ENCODE assay signal across 18 cellular contexts in genomic region chr4:180189639-180190038, GRCh38.
"Had no signal": no experiment of that assay in that cellular context is flagged by ENCODE, and none has a peak within 500 bp of the region (broad histone marks: within the 10 kb centered on the region; RNA-seq: fewer than 3 reads in every experiment).

No MANE protein-coding gene starts in this region.

- H3K27ac ChIP-seq: gastroesophageal sphincter, ovary, psoas muscle, spleen had no signal

- ATAC-seq: activated naive CD4-positive, alpha-beta T cell treated with anti-CD3 and anti-CD28 coated beads, Interleukin-2, amount 50 U/mL, for 72 hours; esophagus mucosa; gastroesophageal sphincter; naive thymus-derived CD8-positive, alpha-beta T cell; sciatic nerve had no signal

- H3K4me1 ChIP-seq: gastroesophageal sphincter, psoas muscle, spleen had no signal

- H3K4me3 ChIP-seq: gastroesophageal sphincter, ovary, psoas muscle, spleen had no signal

- H3K36me3 ChIP-seq: gastroesophageal sphincter, ovary, spleen had no signal

- H3K9me3 ChIP-seq: gastroesophageal sphincter, ovary, psoas muscle, spleen had no signal

- H3K27me3 ChIP-seq: gastroesophageal sphincter, ovary, spleen had no signal

- DNase-seq: activated B cell treated with CpG ODN at 0.5 μM for 24 hours; activated CD4-positive, alpha-beta memory T cell treated with anti-CD3 and anti-CD28 coated beads for 36 hours; activated CD4-positive, alpha-beta T cell treated with anti-CD3 and anti-CD28 coated beads for 4 hours; activated gamma-delta T cell treated with Interleukin-2 at 50 U/mL for 16 hours; activated T-cell treated with anti-CD3 and anti-CD28 coated beads for 4 hours; effector CD4-positive, alpha-beta T cell; immature natural killer cell; mesendoderm; naive thymus-derived CD8-positive, alpha-beta T cell; ovary; psoas muscle; spleen; stimulated activated CD4-positive, alpha-beta T cell treated with anti-CD3 and anti-CD28 coated beads, Interleukin-4, amount 100 ng/mL, for 4 hours; stimulated activated naive B cell treated with anti-CD40 and anti-IgM and Interleukin-4, amounts not matched to agents 10 μg/mL and 1 μg/mL and 100 μg/mL, for 72 hours had no signal
